Comparison of ENCODE assay signal across 30 cellular contexts in genomic region chr3:36258381-36258780, GRCh38.
"Had no signal": no experiment of that assay in that cellular context is flagged by ENCODE, and none has a peak within 500 bp of the region (broad histone marks: within the 10 kb centered on the region; RNA-seq: fewer than 3 reads in every experiment).

No MANE protein-coding gene starts in this region.

- H3K27me3 Mint-ChIP-seq: activated B cell treated with CpG ODN at 0.5 μM for 24 hours; activated CD8-positive, alpha-beta T cell treated with anti-CD3 and anti-CD28 coated beads for 36 hours; activated naive CD8-positive, alpha-beta T cell; activated T-helper 17 cell treated with anti-CD3 and anti-CD28 coated beads, Interleukin-2, amount 50 U/mL, for 72 hours; effector memory CD8-positive, alpha-beta T cell; T-helper 17 cell had no signal

- H3K27ac ChIP-seq: body of pancreas, esophagus muscularis mucosa, gastroesophageal sphincter, heart right ventricle, WERI-Rb-1 had no signal

- H3K36me3 Mint-ChIP-seq: activated naive CD8-positive, alpha-beta T cell had no signal

- H3K27ac Mint-ChIP-seq: activated B cell treated with CpG ODN at 0.5 μM for 24 hours; activated CD8-positive, alpha-beta T cell treated with anti-CD3 and anti-CD28 coated beads for 36 hours; activated naive CD8-positive, alpha-beta T cell; activated T-helper 17 cell treated with anti-CD3 and anti-CD28 coated beads, Interleukin-2, amount 50 U/mL, for 72 hours; effector memory CD8-positive, alpha-beta T cell; T-helper 17 cell; T-helper 2 cell treated with Interferon-gamma antibody and Interleukin-4, amounts not matched to agents 5 μg/mL and 100 μg/mL, for 36 hours had no signal

- H3K4me1 ChIP-seq: body of pancreas, esophagus muscularis mucosa, gastroesophageal sphincter, heart right ventricle had no signal

- H3K4me3 ChIP-seq: body of pancreas, esophagus muscularis mucosa, gastroesophageal sphincter, heart right ventricle had no signal

- H3K4me3 Mint-ChIP-seq: activated B cell treated with CpG ODN at 0.5 μM for 24 hours; activated CD8-positive, alpha-beta T cell treated with anti-CD3 and anti-CD28 coated beads for 36 hours; activated naive CD8-positive, alpha-beta T cell; activated T-cell treated with anti-CD3 and anti-CD28 coated beads, Interleukin-2, amount 50 U/mL, for 4 hours; activated T-helper 17 cell treated with anti-CD3 and anti-CD28 coated beads, Interleukin-2, amount 50 U/mL, for 72 hours; effector memory CD8-positive, alpha-beta T cell; T-helper 17 cell; T-helper 2 cell treated with Interferon-gamma antibody and Interleukin-4, amounts not matched to agents 5 μg/mL and 100 μg/mL, for 36 hours had no signal

- H3K9me3 Mint-ChIP-seq: T-helper 2 cell treated with Interferon-gamma antibody and Interleukin-4, amounts not matched to agents 5 μg/mL and 100 μg/mL, for 36 hours had no signal

- H3K27me3 ChIP-seq: body of pancreas, esophagus muscularis mucosa, gastroesophageal sphincter, heart right ventricle had no signal

- H3K36me3 ChIP-seq: esophagus muscularis mucosa, gastroesophageal sphincter, heart right ventricle, WERI-Rb-1 had no signal

- DNase-seq: activated B cell treated with CpG ODN at 0.5 μM for 24 hours; activated CD4-positive, alpha-beta T cell treated with anti-CD3 and anti-CD28 coated beads for 48 hours; activated CD4-positive, alpha-beta T cell treated with anti-CD3 and anti-CD28 coated beads, Interleukin-2, amount 50 U/mL, for 1 hour; activated CD4-positive, alpha-beta T cell treated with anti-CD3 and anti-CD28 coated beads, Interleukin-2, amount 50 U/mL, for 48 hours; activated CD8-positive, alpha-beta memory T cell treated with anti-CD3 and anti-CD28 coated beads for 24 hours; activated CD8-positive, alpha-beta T cell treated with anti-CD3 and anti-CD28 coated beads for 36 hours; activated effector memory CD4-positive, alpha-beta T cell treated with Interleukin-2 at 50 U/mL for 16 hours; activated gamma-delta T cell treated with Interleukin-2 at 50 U/mL for 16 hours; activated naive CD4-positive, alpha-beta T cell treated with anti-CD3 and anti-CD28 coated beads, Interleukin-2, amount 50 U/mL, for 16 hours; activated naive CD4-positive, alpha-beta T cell treated with Interleukin-2 at 50 U/mL for 16 hours; activated T-cell treated with anti-CD3 and anti-CD28 coated beads, Interleukin-2, amount 50 U/mL, for 4 hours; amniotic stem cell; anterior cingulate cortex; body of pancreas; caudate nucleus; cortex of kidney; dermis blood vessel endothelial cell; effector CD4-positive, alpha-beta T cell; effector memory CD8-positive, alpha-beta T cell; erythroblast; foreskin melanocyte; heart right ventricle; T-helper 17 cell; T1000; WERI-Rb-1 had no signal

- H3K4me1 Mint-ChIP-seq: activated B cell treated with CpG ODN at 0.5 μM for 24 hours; activated T-helper 17 cell treated with anti-CD3 and anti-CD28 coated beads, Interleukin-2, amount 50 U/mL, for 72 hours; T-helper 17 cell had no signal
